In genomic region chr7:123748734-123749536, GRCh38 we compare ENCODE assay signal across 8 cellular contexts. TPM values are rescaled to one million over a fixed set of nuclear protein-coding genes. Genes with fewer than 3 reads are reported as not detected.
A peak's percentile ranks its signal among the peaks of the same experiment; 100 is the strongest.
DNase-seq lines count a peak whose midpoint lies in the region; ATAC-seq and TF ChIP-seq lines count a peak whose summit lies in the region.

WASL (minus strand) TSS chr7:123749003; CDS start chr7:123748734, 269 bp downstream.

- H3K27ac ChIP-seq in adrenal gland, result peak within 1 kb of the TSS; percentile 88 to 99 (median 98)
- H3K27ac ChIP-seq in heart left ventricle, result peak within 1 kb of the TSS; percentile 95 to 99 (median 98)
- H3K27ac ChIP-seq in transverse colon, result peak within 1 kb of the TSS; percentile 99 to 100 (median 99)

- H3K27me3 ChIP-seq in adrenal gland, result no peaks in the 10 kb centered on the region
- no peaks in the 10 kb centered on the region for H3K27me3 ChIP-seq in heart left ventricle
- H3K27me3 ChIP-seq in transverse colon, result no peaks in the 10 kb centered on the region

- TF ChIP-seq POLR2A in adrenal gland (IDR thresholded peaks at IDR 0.05), result peak; percentile 94 to 98
- peak; percentile 63 to 94 for TF ChIP-seq POLR2A in heart left ventricle (IDR thresholded peaks at IDR 0.05)
- TF ChIP-seq POLR2A in transverse colon (IDR thresholded peaks at IDR 0.05), result peak; percentile 98

- intact Hi-C loops in adrenal gland (cut with DNase I), result no loop called here
- intact Hi-C loops in heart left ventricle (cut with DNase I), result loop anchor here in 5 of 10 donors (2.0 to 10.0 kb wide), 8 partner anchors 37 to 214 kb away; partner anchors contain the start of genes NDUFA5 (in 3 of the 5), IQUB (in 1 of the 5) and LMOD2 (in 1 of the 5)
- intact Hi-C loops in transverse colon (cut with DNase I; ENCODE audit: low total_unique reads), result no loop called here

- DNase-seq in NCI-H1105 treated with DMSO at 0.1 percent for 48 hours (lab: John Stamatoyannopoulos, UW) (peak; percentile 88), SW480 (ENCODE audit: low spot score) (peak; percentile 86), adrenal gland (peak; percentile 92 to 96 (median 94)), heart left ventricle (peak; percentile 93 to 97 (median 94)), pons (ENCODE audit: low spot score) (peak; percentile 83), transverse colon (peak; percentile 95)

- no peaks in the 10 kb centered on the region for H3K36me3 ChIP-seq in adrenal gland (replicated peaks in 1 of 2)
- H3K36me3 ChIP-seq in heart left ventricle, result no peaks in the 10 kb centered on the region
- no peaks in the 10 kb centered on the region for H3K36me3 ChIP-seq in transverse colon

- no peaks in the 10 kb centered on the region for H3K9me3 ChIP-seq in adrenal gland (replicated peaks in 1 of 3)
- no peaks in the 10 kb centered on the region for H3K9me3 ChIP-seq in heart left ventricle
- H3K9me3 ChIP-seq in transverse colon, result no peaks in the 10 kb centered on the region

- TF ChIP-seq CTCF in GM12875 (IDR thresholded peaks at IDR 0.05; ENCODE audit: borderline replicate concordance, insufficient read depth, low read depth, low read length) (no peak), adrenal gland (IDR thresholded peaks at IDR 0.05) (peak in 1 of 6 experiments; percentile 26), heart left ventricle (IDR thresholded peaks at IDR 0.05) (peak in 6 of 12 donors; percentile 9 to 43 (median 26)), transverse colon (IDR thresholded peaks at IDR 0.05) (no peak)

- H3K4me1 ChIP-seq in adrenal gland (replicated peaks in 1 of 2), result peaks cover 24 to 63% of the 10 kb centered on the region in 2 donors
- H3K4me1 ChIP-seq in heart left ventricle, result peaks cover 4 to 62% (median 47%) of the 10 kb centered on the region in 12 donors
- peaks cover 20 to 78% (median 33%) of the 10 kb centered on the region in 4 donors for H3K4me1 ChIP-seq in transverse colon

- ATAC-seq in HG02678 (IDR thresholded peaks at IDR 0.05; ENCODE audit: unreplicated experiment) (peak; percentile 72), heart left ventricle (peak; percentile 89 to 97 (median 92))

- TF ChIP-seq EP300 in transverse colon (IDR thresholded peaks at IDR 0.05; ENCODE audit: low read depth), result no peak

- peak within 1 kb of the TSS; percentile 97 for H3K4me3 ChIP-seq in GM12875 (ENCODE audit: low read depth, low read length)
- peak within 1 kb of the TSS; percentile 19 to 95 (median 78) for H3K4me3 ChIP-seq in adrenal gland
- H3K4me3 ChIP-seq in heart left ventricle, result peak within 1 kb of the TSS; percentile 83 to 92 (median 87)
- H3K4me3 ChIP-seq in transverse colon, result peak within 1 kb of the TSS; percentile 82 to 97 (median 88)

- WGBS in adrenal gland, 4 donors, result 0% methylated on average over 25 to 93 of the region's 93 CpGs
- 0 to 1% (median 0%) methylated on average over 42 to 93 of the region's 93 CpGs for WGBS in heart left ventricle, 4 donors
- WGBS in transverse colon (ENCODE audit: low coverage in 1 of 2), 2 donors, result 1% methylated on average over 39 of the region's 93 CpGs; no CpG with 5 or more reads in 1 of the 2 donors

- in situ Hi-C loops in transverse colon (cut with MboI; ENCODE audit: low pct_ligation_motif_present in 1 of 4, low pct_unique_long_range_greater_than_20kb in 1 of 4, low sequenced_read_pairs in 3 of 4), result no loop called here

RNA-seq across cellular contexts. Expression of gene WASL, which starts in this region (rescaled TPM):
- total RNA-seq in adrenal gland, result 10 to 100 TPM; 27.6 to 52.1 (median 36.2) TPM
- polyA plus RNA-seq in adrenal gland, result 10 to 100 TPM; 12.2 to 44.0 (median 17.9) TPM
- total RNA-seq in heart left ventricle, result 10 to 100 TPM; 20.1 to 30.3 (median 26.4) TPM
- 10 to 100 TPM; 11.2 to 23.3 TPM for polyA plus RNA-seq in heart left ventricle
- total RNA-seq in transverse colon, result 10 to 100 TPM; 30.1 to 97.8 (median 65.7) TPM

Comparison
In these comparisons a context has a peak if more than half of its experiments do, and no peak if none do; other contexts are left out.
1. Peak in every context shown above with its lines: DNase-seq, ATAC-seq, H3K4me3 ChIP-seq and H3K27ac ChIP-seq.